In genomic region chr9:6715755-6716643, GRCh38 we compare ENCODE assay signal across 8 cellular contexts. TPM values are rescaled to one million over a fixed set of nuclear protein-coding genes. Genes with fewer than 3 reads are reported as not detected.
DNase-seq lines count a peak whose midpoint lies in the region; ATAC-seq and TF ChIP-seq lines count a peak whose summit lies in the region.

No MANE protein-coding gene starts in this region.

- peak; percentile 89 for ATAC-seq in GM19372 (IDR thresholded peaks at IDR 0.05; ENCODE audit: low read depth, unreplicated experiment)
- peak; percentile 91 for ATAC-seq in activated CD4-positive, alpha-beta T cell treated with anti-CD3 and anti-CD28 coated beads for 36 hours
- peak; percentile 91 for ATAC-seq in memory B cell (ENCODE audit: low read depth)

- H3K4me3 ChIP-seq in HL-60 (replicated peaks; ENCODE audit: insufficient read depth, low read length): peak overlapping the region; percentile 37

- CTCF ChIA-PET in activated CD4-positive, alpha-beta T cell treated with anti-CD3 and anti-CD28 coated beads for 36 hours (lab: Charles Lee): interaction anchor here (0.6 to 1.4 kb wide), 4 partner anchors 28 to 360 kb away, joined by 3 to 5 read pairs (median 3); no protein-coding TSS in a partner anchor

- H3K9me3 Mint-ChIP-seq in activated CD4-positive, alpha-beta T cell treated with anti-CD3 and anti-CD28 coated beads for 36 hours (ENCODE audit: low read depth): no peaks in the 10 kb centered on the region
- H3K9me3 Mint-ChIP-seq in chondrocyte (ENCODE audit: low read depth) (no peaks in the 10 kb centered on the region), memory B cell (no peaks in the 10 kb centered on the region)

- no peaks in the 10 kb centered on the region for H3K27me3 Mint-ChIP-seq in activated CD4-positive, alpha-beta T cell treated with anti-CD3 and anti-CD28 coated beads for 36 hours
- peaks cover 6% of the 10 kb centered on the region for H3K27me3 Mint-ChIP-seq in chondrocyte (ENCODE audit: low read depth)
- no peaks in the 10 kb centered on the region for H3K27me3 Mint-ChIP-seq in memory B cell

- H3K27ac ChIP-seq in HL-60 (replicated peaks): no peak overlapping the region

- peak overlapping the region; percentile 86 for H3K27ac Mint-ChIP-seq in activated CD4-positive, alpha-beta T cell treated with anti-CD3 and anti-CD28 coated beads for 36 hours
- no peak overlapping the region for H3K27ac Mint-ChIP-seq in chondrocyte (ENCODE audit: unreplicated experiment)
- peak overlapping the region; percentile 80 for H3K27ac Mint-ChIP-seq in memory B cell

- intact Hi-C loops in activated CD4-positive, alpha-beta T cell treated with anti-CD3 and anti-CD28 coated beads for 36 hours (cut with DNase I, micrococcal nuclease): loop anchor here in 1 of 2 experiments (1.0 kb wide), 3 partner anchors 12 to 41 kb away; partner anchors contain the start of gene KDM4C

- POLR2A ChIA-PET in activated CD4-positive, alpha-beta T cell treated with anti-CD3 and anti-CD28 coated beads for 36 hours (lab: Charles Lee): interaction anchor here (0.9 to 1.1 kb wide), 3 partner anchors 34 to 42 kb away, joined by 3 to 6 read pairs (median 3); partner anchors contain the start of gene KDM4C

- no peaks in the 10 kb centered on the region for H3K36me3 Mint-ChIP-seq in activated CD4-positive, alpha-beta T cell treated with anti-CD3 and anti-CD28 coated beads for 36 hours (ENCODE audit: low read depth)
- H3K36me3 Mint-ChIP-seq in chondrocyte (ENCODE audit: low read depth) (no peaks in the 10 kb centered on the region), memory B cell (no peaks in the 10 kb centered on the region)

- peak overlapping the region; percentile 76 for H3K4me3 Mint-ChIP-seq in activated CD4-positive, alpha-beta T cell treated with anti-CD3 and anti-CD28 coated beads for 36 hours
- H3K4me3 Mint-ChIP-seq in chondrocyte (ENCODE audit: unreplicated experiment) (no peak overlapping the region), memory B cell (peak overlapping the region; percentile 86)

- peaks cover 6% of the 10 kb centered on the region for H3K4me1 Mint-ChIP-seq in activated CD4-positive, alpha-beta T cell treated with anti-CD3 and anti-CD28 coated beads for 36 hours
- H3K4me1 Mint-ChIP-seq in chondrocyte (ENCODE audit: low read depth) (peaks cover 4% of the 10 kb centered on the region), memory B cell (peaks cover 8% of the 10 kb centered on the region)

- H3K27me3 ChIP-seq in HL-60 (ENCODE audit: insufficient read depth, poor library complexity, severe bottlenecking): peaks cover 2% of the 10 kb centered on the region

- peak; percentile 34 for DNase-seq in AG08395 (ENCODE audit: low spot score)
- peak; percentile 33 to 34 for DNase-seq in HL-60 (ENCODE audit: low read depth in 1 of 2, low spot score in 1 of 2)
- peak; percentile 83 for DNase-seq in activated CD4-positive, alpha-beta T cell treated with anti-CD3 and anti-CD28 coated beads for 36 hours
- DNase-seq in chondrocyte (ENCODE audit: low spot score): peak; percentile 95
- DNase-seq in memory B cell (ENCODE audit: low spot score in 2 of 2): peak; percentile 44 to 59
- DNase-seq in stimulated activated CD8-positive, alpha-beta memory T cell treated with anti-CD3 and anti-CD28 coated beads, Interleukin-2, amount 100 ng/mL, for 48 hours (ENCODE audit: low read depth in 2 of 2): peak; percentile 53 to 68
- no peak for DNase-seq in NCI-H2107 treated with DMSO at 0.1 percent for 48 hours (lab: John Stamatoyannopoulos, UW; ENCODE audit: unreplicated experiment)

- TF ChIP-seq CTCF in HL-60 (IDR thresholded peaks at IDR 0.05; ENCODE audit: insufficient read depth, low read length) (no peak), chondrocyte (IDR thresholded peaks at IDR 0.05) (no peak)

RNA-seq across cellular contexts. Expression of gene KDM4C, which starts 41.8 kb away (rescaled TPM):
- 10 to 100 TPM; 31.7 to 33.1 TPM for total RNA-seq in activated CD4-positive, alpha-beta T cell treated with anti-CD3 and anti-CD28 coated beads for 36 hours
- 18.1 to 24.3 TPM (median 21.5 TPM) in 3 replicates for total RNA-seq in chondrocyte
